Comparison of ENCODE assay signal across 1 cellular context in the genomic region with DNA sequence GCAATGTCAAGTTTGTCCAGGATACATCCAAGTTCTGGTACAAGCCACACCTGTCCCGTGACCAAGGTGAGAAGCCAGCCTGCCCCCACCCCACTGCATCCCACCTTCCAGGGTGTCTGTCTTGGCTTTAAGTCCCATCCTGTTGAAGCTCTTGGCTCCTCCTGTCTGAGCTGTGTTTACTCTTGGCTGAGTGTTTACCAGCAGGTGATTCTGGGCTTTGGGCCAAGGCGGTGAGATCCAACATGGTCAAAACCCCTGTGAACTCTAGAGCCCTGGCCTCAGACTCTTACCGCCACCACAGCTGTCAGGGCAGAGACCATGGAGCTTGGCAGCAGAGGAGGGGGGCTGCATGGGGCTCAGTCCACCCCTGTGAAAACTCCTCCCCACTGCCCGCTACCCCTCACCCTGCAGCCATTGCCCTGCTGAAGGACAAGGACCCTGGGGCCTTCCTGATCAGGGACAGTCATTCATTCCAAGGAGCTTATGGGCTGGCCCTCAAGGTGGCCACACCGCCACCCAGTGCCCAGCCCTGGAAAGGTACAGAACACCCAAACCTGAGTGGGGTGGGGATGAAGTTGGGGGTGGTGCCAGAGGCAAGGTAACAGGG.
A peak's percentile ranks its signal among the peaks of the same experiment; 100 is the strongest.
TF ChIP-seq lines count a peak whose summit lies in the region.

No MANE protein-coding gene starts in this region.

TF ChIP-seq in PFSK-1, 5 proteins besides CTCF, POLR2A, EP300 and RAD21 (continued from another document):
- TF ChIP-seq FOXP2 (optimal IDR thresholded peaks at IDR 0.05; ENCODE audit: borderline replicate concordance, extremely low read depth, extremely low read length, insufficient read depth) (peak; percentile 83), POLR2AphosphoS5 (IDR thresholded peaks at IDR 0.05; ENCODE audit: low read depth, low read length) (no peak), TAF1 (IDR thresholded peaks at IDR 0.05; ENCODE audit: borderline replicate concordance, insufficient read depth, low read length) (no peak)
- TF ChIP-seq, protein P1, sequence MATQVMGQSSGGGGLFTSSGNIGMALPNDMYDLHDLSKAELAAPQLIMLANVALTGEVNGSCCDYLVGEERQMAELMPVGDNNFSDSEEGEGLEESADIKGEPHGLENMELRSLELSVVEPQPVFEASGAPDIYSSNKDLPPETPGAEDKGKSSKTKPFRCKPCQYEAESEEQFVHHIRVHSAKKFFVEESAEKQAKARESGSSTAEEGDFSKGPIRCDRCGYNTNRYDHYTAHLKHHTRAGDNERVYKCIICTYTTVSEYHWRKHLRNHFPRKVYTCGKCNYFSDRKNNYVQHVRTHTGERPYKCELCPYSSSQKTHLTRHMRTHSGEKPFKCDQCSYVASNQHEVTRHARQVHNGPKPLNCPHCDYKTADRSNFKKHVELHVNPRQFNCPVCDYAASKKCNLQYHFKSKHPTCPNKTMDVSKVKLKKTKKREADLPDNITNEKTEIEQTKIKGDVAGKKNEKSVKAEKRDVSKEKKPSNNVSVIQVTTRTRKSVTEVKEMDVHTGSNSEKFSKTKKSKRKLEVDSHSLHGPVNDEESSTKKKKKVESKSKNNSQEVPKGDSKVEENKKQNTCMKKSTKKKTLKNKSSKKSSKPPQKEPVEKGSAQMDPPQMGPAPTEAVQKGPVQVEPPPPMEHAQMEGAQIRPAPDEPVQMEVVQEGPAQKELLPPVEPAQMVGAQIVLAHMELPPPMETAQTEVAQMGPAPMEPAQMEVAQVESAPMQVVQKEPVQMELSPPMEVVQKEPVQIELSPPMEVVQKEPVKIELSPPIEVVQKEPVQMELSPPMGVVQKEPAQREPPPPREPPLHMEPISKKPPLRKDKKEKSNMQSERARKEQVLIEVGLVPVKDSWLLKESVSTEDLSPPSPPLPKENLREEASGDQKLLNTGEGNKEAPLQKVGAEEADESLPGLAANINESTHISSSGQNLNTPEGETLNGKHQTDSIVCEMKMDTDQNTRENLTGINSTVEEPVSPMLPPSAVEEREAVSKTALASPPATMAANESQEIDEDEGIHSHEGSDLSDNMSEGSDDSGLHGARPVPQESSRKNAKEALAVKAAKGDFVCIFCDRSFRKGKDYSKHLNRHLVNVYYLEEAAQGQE (IDR thresholded peaks at IDR 0.05; ENCODE audit: insufficient read depth in 1 of 2, low read depth in 2 of 2, low read length in 2 of 2), result no peak
